In genomic region chr4:111937368-111937767, GRCh38 we compare ENCODE assay signal across 8 cellular contexts.
DNase-seq lines count a peak whose midpoint lies in the region; ATAC-seq lines count a peak whose summit lies in the region.

No MANE protein-coding gene starts in this region.

- DNase-seq in CD1c-positive myeloid dendritic cell (ENCODE audit: extremely low spot score) (peak; percentile 33), RPMI8226 (peak; percentile 18), kidney glomerular epithelial cell (lab: John Stamatoyannopoulos, UW) (peak; percentile 21)
- DNase-seq in CD8-positive, alpha-beta memory T cell, result no peak

- no peaks in the 10 kb centered on the region for H3K27me3 Mint-ChIP-seq in CD8-positive, alpha-beta memory T cell

- no peak overlapping the region for H3K27ac Mint-ChIP-seq in CD8-positive, alpha-beta memory T cell

- no peaks in the 10 kb centered on the region for H3K27me3 ChIP-seq in CD8-positive, alpha-beta memory T cell (ENCODE audit: insufficient read depth, low read length, poor library complexity, severe bottlenecking)

- no peak overlapping the region for H3K27ac ChIP-seq in CD8-positive, alpha-beta memory T cell (ENCODE audit: low read depth, low read length)

- POLR2A ChIA-PET in CD8-positive, alpha-beta memory T cell (lab: Charles Lee), result no interaction called here

- CTCF ChIA-PET in CD8-positive, alpha-beta memory T cell (lab: Charles Lee), result no interaction called here

- H3K9me3 ChIP-seq in CD8-positive, alpha-beta memory T cell (ENCODE audit: low read length), result no peaks in the 10 kb centered on the region

- H3K36me3 Mint-ChIP-seq in CD8-positive, alpha-beta memory T cell, result no peaks in the 10 kb centered on the region

- no peak overlapping the region for H3K4me3 ChIP-seq in CD8-positive, alpha-beta memory T cell (ENCODE audit: low read length)

- H3K4me1 Mint-ChIP-seq in CD8-positive, alpha-beta memory T cell, result no peaks in the 10 kb centered on the region

- H3K9me3 Mint-ChIP-seq in CD8-positive, alpha-beta memory T cell, result no peaks in the 10 kb centered on the region

- H3K4me1 ChIP-seq in CD8-positive, alpha-beta memory T cell (ENCODE audit: insufficient read depth, low read length), result no peaks in the 10 kb centered on the region

- ATAC-seq in GM19372 (IDR thresholded peaks at IDR 0.05; ENCODE audit: low read depth, unreplicated experiment) (peak; percentile 87), HG03457 (IDR thresholded peaks at IDR 0.05; ENCODE audit: unreplicated experiment) (peak; percentile 78), HG02840 (IDR thresholded peaks at IDR 0.05; ENCODE audit: low FRiP score, unreplicated experiment) (no peak), HG03097 (IDR thresholded peaks at IDR 0.05; ENCODE audit: low FRiP score, unreplicated experiment) (no peak)

- H3K4me3 Mint-ChIP-seq in CD8-positive, alpha-beta memory T cell, result no peak overlapping the region

- H3K36me3 ChIP-seq in CD8-positive, alpha-beta memory T cell (ENCODE audit: insufficient read depth, low read length), result no peaks in the 10 kb centered on the region

Comparison
In these comparisons a context has a peak if more than half of its experiments do, and no peak if none do; other contexts are left out.
1. DNase-seq: peak in CD1c-positive myeloid dendritic cell (single experiment), RPMI8226 (single experiment) and kidney glomerular epithelial cell (single experiment); none in CD8-positive, alpha-beta memory T cell (0 of 5).
2. ATAC-seq: peak in GM19372 (single experiment) and HG03457 (single experiment); none in HG02840 (single experiment) and HG03097 (single experiment).